In genomic region chr1:204287466-204287881, GRCh38 we compare ENCODE assay signal across 9 cellular contexts.
A peak's percentile ranks its signal among the peaks of the same experiment; 100 is the strongest.
DNase-seq lines count a peak whose midpoint lies in the region; ATAC-seq, FAIRE-seq and TF ChIP-seq lines count a peak whose summit lies in the region.
"Had no signal": no experiment of that assay in that cellular context is flagged by ENCODE, and none has a peak within 500 bp of the region (broad histone marks: within the 10 kb centered on the region; RNA-seq: fewer than 3 reads in every experiment).

No MANE protein-coding gene starts in this region.

- H3K4me1 ChIP-seq in OCI-LY3 (ENCODE audit: low read length) (peaks cover 12% of the 10 kb centered on the region), endothelial cell of umbilical vein (ENCODE audit: control insufficient read depth, extremely low read depth, insufficient read depth, low read length) (peaks cover 5% of the 10 kb centered on the region)

- peak overlapping the region; percentile 80 to 83 for H3K27ac Mint-ChIP-seq in natural killer cell

- H2AFZ ChIP-seq in OCI-LY3 (ENCODE audit: low read depth, low read length) (peak overlapping the region; percentile 71; the same call in 1 of the 2 replicates), endothelial cell of umbilical vein (ENCODE audit: low read depth, low read length) (no peak overlapping the region)

- no TSS peak for BruUV-seq in endothelial cell of umbilical vein (replicated peaks; lab: Mats Ljungman, UMichigan)

- H3K9ac ChIP-seq in OCI-LY3 (ENCODE audit: low read length): no peak overlapping the region
- no peak overlapping the region for H3K9ac ChIP-seq in endothelial cell of umbilical vein (replicated peaks; ENCODE audit: extremely low read depth, insufficient read depth, low read length)

- DNase-seq in endothelial cell of umbilical vein (ENCODE audit: low read depth, low spot score) (peak; percentile 23), natural killer cell (no peak), mucosa of gallbladder (ENCODE audit: low spot score) (no peak), NCI-H82 treated with DMSO at 0.1 percent for 48 hours (lab: John Stamatoyannopoulos, UW; ENCODE audit: unreplicated experiment) (no peak)

- no peak for ATAC-seq in natural killer cell
- no peak for ATAC-seq in HG03442 (IDR thresholded peaks at IDR 0.05; ENCODE audit: unreplicated experiment)
- ATAC-seq in GM19452 (IDR thresholded peaks at IDR 0.05; ENCODE audit: unreplicated experiment): no peak

- POLR2A ChIA-PET in endothelial cell of umbilical vein (lab: Charles Lee): no interaction called here

- dilution Hi-C loops in endothelial cell of umbilical vein (cut with MboI; ENCODE audit: extremely low pct_ligation_motif_present, low sequenced_read_pairs): no loop called here

- H3K27ac ChIP-seq in C4-2B (peak overlapping the region; percentile 96), OCI-LY3 (ENCODE audit: low read length) (no peak overlapping the region), endothelial cell of umbilical vein (ENCODE audit: insufficient read depth, low read depth, low read length) (no peak overlapping the region)

- no peaks in the 10 kb centered on the region for H3K9me3 Mint-ChIP-seq in natural killer cell
- H3K9me3 Mint-ChIP-seq: neural crest cell had no signal

- no peak for TF ChIP-seq POLR2A in endothelial cell of umbilical vein (IDR thresholded peaks at IDR 0.05; ENCODE audit: low read depth, low read length)

- H4K20me1 ChIP-seq in OCI-LY3 (ENCODE audit: insufficient read depth, low read length) (no peaks in the 10 kb centered on the region), endothelial cell of umbilical vein (replicated peaks; ENCODE audit: control insufficient read depth, extremely low read depth, insufficient read depth, low read length) (no peaks in the 10 kb centered on the region)

- no peaks in the 10 kb centered on the region for H3K79me2 ChIP-seq in OCI-LY3 (ENCODE audit: low read length)
- no peaks in the 10 kb centered on the region for H3K79me2 ChIP-seq in endothelial cell of umbilical vein (ENCODE audit: control insufficient read depth, insufficient read depth, low read length)

- H3K27me3 ChIP-seq in OCI-LY3 (ENCODE audit: low read depth, low read length): peaks cover 64% of the 10 kb centered on the region
- H3K27me3 ChIP-seq in endothelial cell of umbilical vein (ENCODE audit: control insufficient read depth in 2 of 2, insufficient read depth in 2 of 2, low read length in 2 of 2): no peaks in the 10 kb centered on the region

- H3K4me1 Mint-ChIP-seq in natural killer cell: peaks cover 20 to 28% of the 10 kb centered on the region in 2 donors

- no peaks in the 10 kb centered on the region for H3K36me3 ChIP-seq in OCI-LY3 (replicated peaks; ENCODE audit: low read depth, low read length)
- no peaks in the 10 kb centered on the region for H3K36me3 ChIP-seq in endothelial cell of umbilical vein (ENCODE audit: control insufficient read depth in 2 of 2, extremely low read depth in 1 of 2, insufficient read depth in 2 of 2, low read length in 2 of 2)

- H3K4me3 ChIP-seq in OCI-LY3 (ENCODE audit: low read length) (0 out of 2 replicates have a peak overlapping the region, but pooled peaks have one; percentile 69), endothelial cell of umbilical vein (replicated peaks in 1 of 3; ENCODE audit: insufficient read depth in 1 of 3, low read depth in 1 of 3, low read length in 3 of 3) (no peak overlapping the region)

- H3K9me1 ChIP-seq in endothelial cell of umbilical vein (replicated peaks; ENCODE audit: control insufficient read depth, extremely low read depth, insufficient read depth, low read length): no peaks in the 10 kb centered on the region

- no peaks in the 10 kb centered on the region for H3K36me3 Mint-ChIP-seq in natural killer cell

- intact Hi-C loops in endothelial cell of umbilical vein (cut with micrococcal nuclease): no loop called here
- intact Hi-C loops in natural killer cell (cut with micrococcal nuclease): no loop called here

- peak overlapping the region; percentile 88 for H3K4me3 Mint-ChIP-seq in natural killer cell
- H3K4me3 Mint-ChIP-seq: neural crest cell had no signal

- peaks cover 30 to 36% of the 10 kb centered on the region in 2 donors for H3K27me3 Mint-ChIP-seq in natural killer cell (ENCODE audit: low read depth in 2 of 2)

- FAIRE-seq in endothelial cell of umbilical vein (lab: Jason Lieb, UNC): peak; percentile 18

- TF ChIP-seq CTCF in C4-2B (conservative IDR thresholded peaks at IDR 0.05): no peak
- TF ChIP-seq CTCF in OCI-LY3 (IDR thresholded peaks at IDR 0.05; ENCODE audit: low read depth, low read length): no peak
- TF ChIP-seq CTCF in endothelial cell of umbilical vein (IDR thresholded peaks at IDR 0.05; ENCODE audit: extremely low read depth in 1 of 2, insufficient read depth in 1 of 2, low read depth in 1 of 2, low read length in 2 of 2): no peak
- no peak for TF ChIP-seq CTCF in natural killer cell (IDR thresholded peaks at IDR 0.05)

- H3K9me3 ChIP-seq in OCI-LY3 (ENCODE audit: insufficient read depth, low read length): no peaks in the 10 kb centered on the region
- no peaks in the 10 kb centered on the region for H3K9me3 ChIP-seq in endothelial cell of umbilical vein (replicated peaks; ENCODE audit: control insufficient read depth, insufficient read depth, low read length)

- CTCF ChIA-PET in endothelial cell of umbilical vein (lab: Charles Lee): interaction anchor here (0.7 to 1.2 kb wide), 3 partner anchors 9 to 76 kb away, joined by 3 read pairs; no protein-coding TSS in a partner anchor

- H3K4me2 ChIP-seq in OCI-LY3 (ENCODE audit: low read length): peak overlapping the region; percentile 90
- no peak overlapping the region for H3K4me2 ChIP-seq in endothelial cell of umbilical vein (ENCODE audit: insufficient read depth, low read length)

TF ChIP-seq in endothelial cell of umbilical vein, 7 proteins besides CTCF, POLR2A, EP300 and RAD21:
- TF ChIP-seq MAX (IDR thresholded peaks at IDR 0.05; ENCODE audit: insufficient read depth, insufficient read length): no peak
- TF ChIP-seq EZH2 (IDR thresholded peaks at IDR 0.05; ENCODE audit: borderline replicate concordance, low read depth, low read length, severe bottlenecking): no peak
- no peak for TF ChIP-seq JUN (IDR thresholded peaks at IDR 0.05; ENCODE audit: borderline replicate concordance, insufficient read depth, insufficient read length, low read depth)
- TF ChIP-seq FOS (IDR thresholded peaks at IDR 0.05; ENCODE audit: borderline replicate concordance, insufficient read depth, low read length): no peak
- TF ChIP-seq GATA2 (IDR thresholded peaks at IDR 0.05; ENCODE audit: insufficient read depth, insufficient read length, low read depth, low read length): no peak
